In the genomic region with DNA sequence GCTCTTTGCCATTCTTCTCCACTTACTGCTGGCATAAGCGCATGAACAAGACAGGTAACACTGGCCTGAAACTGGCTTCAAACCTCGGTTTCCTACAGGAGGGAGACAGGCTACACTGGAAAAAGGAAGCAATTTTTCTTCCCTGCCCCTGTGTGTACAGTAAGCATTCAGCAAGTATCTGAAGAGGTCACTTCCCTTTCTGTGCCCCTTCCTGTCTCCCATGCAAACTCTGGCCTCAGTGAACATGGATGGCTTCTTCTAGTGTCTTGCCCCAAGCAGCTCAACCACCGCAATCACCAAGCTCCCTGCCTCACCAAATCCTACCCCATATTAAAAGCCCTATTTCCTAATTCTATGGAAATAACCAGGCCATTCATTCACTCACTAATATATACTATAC, we compare ENCODE assay signal across 18 cellular contexts. TPM values are rescaled to one million over a fixed set of nuclear protein-coding genes. Genes with fewer than 3 reads are reported as not detected.
DNase-seq lines count a peak whose midpoint lies in the region; ATAC-seq lines count a peak whose summit lies in the region.
"Had no signal": no experiment of that assay in that cellular context is flagged by ENCODE, and none has a peak within 500 bp of the region (broad histone marks: within the 10 kb centered on the region; RNA-seq: fewer than 3 reads in every experiment).

No MANE protein-coding gene starts in this region.

- no peak for ATAC-seq in activated T-helper 17 cell treated with anti-CD3 and anti-CD28 coated beads, Interleukin-2, amount 50 U/mL, for 72 hours (replicated peaks)
- no peak for ATAC-seq in GM18502 (IDR thresholded peaks at IDR 0.05; ENCODE audit: poor library complexity, unreplicated experiment)
- ATAC-seq in HG03460 (IDR thresholded peaks at IDR 0.05; ENCODE audit: unreplicated experiment) = no peak

- WGBS in trophoblast cell (ENCODE audit: extremely low coverage, insufficient coverage, insufficient read length) = no CpG with 5 or more reads among the region's 3 CpGs

- H3K27me3 ChIP-seq in trophoblast cell (ENCODE audit: insufficient read depth, low read length) = no peaks in the 10 kb centered on the region
- H3K27me3 ChIP-seq: testis had no signal

- peak overlapping the region; percentile 97 for H3K27ac Mint-ChIP-seq in activated T-helper 17 cell treated with anti-CD3 and anti-CD28 coated beads, Interleukin-2, amount 50 U/mL, for 72 hours
- H3K27ac Mint-ChIP-seq: immature natural killer cell had no signal

- peak; percentile 34 for DNase-seq in activated effector memory CD4-positive, alpha-beta T cell treated with anti-CD3 and anti-CD28 coated beads, Interleukin-2, amount 50 U/mL, for 16 hours
- DNase-seq in activated effector memory CD4-positive, alpha-beta T cell treated with Interleukin-2 at 50 U/mL for 16 hours = no peak
- DNase-seq in NOMO-1 treated with dmso at 0.1 percent for 144 hours (lab: John Stamatoyannopoulos, UW; ENCODE audit: unreplicated experiment) (peak; percentile 25), trophoblast cell (no peak), SK-N-DZ (ENCODE audit: low spot score) (no peak)
- DNase-seq: activated CD4-positive, alpha-beta T cell treated with anti-CD3 and anti-CD28 coated beads for 4 hours; activated gamma-delta T cell; caudate nucleus; immature natural killer cell; midbrain; NCI-H1092; NK-92 treated with Interleukin-12 subunit alpha and Interleukin-12 subunit beta, amount 100 ng/mL, for 24 hours; posterior cingulate gyrus; stimulated activated CD4-positive, alpha-beta T cell treated with anti-CD3 and anti-CD28 coated beads, Interleukin-12 subunit alpha, Interleukin-12 subunit beta, amount 100 ng/mL, for 4 hours; testis had no signal

- H3K27me3 Mint-ChIP-seq in activated T-helper 17 cell treated with anti-CD3 and anti-CD28 coated beads, Interleukin-2, amount 50 U/mL, for 72 hours = no peaks in the 10 kb centered on the region

- H3K4me3 ChIP-seq in trophoblast cell (ENCODE audit: low read depth, low read length) = no peak overlapping the region
- H3K4me3 ChIP-seq: testis had no signal

- no peak overlapping the region for H2AK5ac ChIP-seq in trophoblast cell (ENCODE audit: low read length)

- peaks cover 68% of the 10 kb centered on the region for H3K36me3 Mint-ChIP-seq in activated T-helper 17 cell treated with anti-CD3 and anti-CD28 coated beads, Interleukin-2, amount 50 U/mL, for 72 hours (ENCODE audit: low read depth)

- H3K9ac ChIP-seq in trophoblast cell (ENCODE audit: low read length) = peak overlapping the region; percentile 27

- H2BK120ac ChIP-seq in trophoblast cell (ENCODE audit: insufficient read depth, low read length, poor library complexity) = no peak overlapping the region

- H3K4ac ChIP-seq in trophoblast cell (ENCODE audit: low read depth, low read length) = peak overlapping the region; percentile 33

- no peak overlapping the region for H4K91ac ChIP-seq in trophoblast cell (ENCODE audit: low read depth, low read length)

- H4K12ac ChIP-seq in trophoblast cell (ENCODE audit: low read depth, low read length) = no peak overlapping the region

- H4K8ac ChIP-seq in trophoblast cell (ENCODE audit: low read depth, low read length) = no peak overlapping the region

- H3K79me1 ChIP-seq in trophoblast cell (ENCODE audit: low read length) = no peaks in the 10 kb centered on the region

- H2BK12ac ChIP-seq in trophoblast cell (ENCODE audit: low read length) = no peak overlapping the region

- H3K27ac ChIP-seq in trophoblast cell (ENCODE audit: low read depth, low read length) = no peak overlapping the region
- H3K27ac ChIP-seq: testis had no signal

- H3K9me3 Mint-ChIP-seq in activated T-helper 17 cell treated with anti-CD3 and anti-CD28 coated beads, Interleukin-2, amount 50 U/mL, for 72 hours = no peaks in the 10 kb centered on the region
- H3K9me3 Mint-ChIP-seq: immature natural killer cell had no signal

- peaks cover 6 to 13% of the 10 kb centered on the region in 2 experiments for H3K4me1 ChIP-seq in trophoblast cell (ENCODE audit: control insufficient read depth in 1 of 2, insufficient read depth in 2 of 2, low read length in 2 of 2)

- no peak overlapping the region for H2BK5ac ChIP-seq in trophoblast cell (ENCODE audit: low read depth, low read length, poor library complexity)

- no peaks in the 10 kb centered on the region for H3K9me3 ChIP-seq in trophoblast cell (ENCODE audit: insufficient read depth, low read depth, low read length)
- H3K9me3 ChIP-seq: testis had no signal

- no peak overlapping the region for H3K23ac ChIP-seq in trophoblast cell (ENCODE audit: low read length)

- peak overlapping the region; percentile 75 for H3K4me3 Mint-ChIP-seq in activated T-helper 17 cell treated with anti-CD3 and anti-CD28 coated beads, Interleukin-2, amount 50 U/mL, for 72 hours
- H3K4me3 Mint-ChIP-seq: immature natural killer cell had no signal

- H3K18ac ChIP-seq in trophoblast cell (ENCODE audit: low read length) = no peak overlapping the region

- peaks cover 11% of the 10 kb centered on the region for H3K79me2 ChIP-seq in trophoblast cell (ENCODE audit: control insufficient read depth, insufficient read depth, low read length, poor library complexity)

- H3K4me2 ChIP-seq in trophoblast cell (ENCODE audit: low read length) = no peak overlapping the region

- H3K4me1 Mint-ChIP-seq in activated T-helper 17 cell treated with anti-CD3 and anti-CD28 coated beads, Interleukin-2, amount 50 U/mL, for 72 hours = peaks cover 64% of the 10 kb centered on the region

- no peak overlapping the region for H3K14ac ChIP-seq in trophoblast cell (ENCODE audit: low read length)

- no peak overlapping the region for H2AFZ ChIP-seq in trophoblast cell (ENCODE audit: insufficient read depth, low read length, poor library complexity)

- peaks cover 9 to 10% of the 10 kb centered on the region in 2 experiments for H3K36me3 ChIP-seq in trophoblast cell (ENCODE audit: control insufficient read depth in 1 of 2, insufficient read depth in 2 of 2, low read length in 2 of 2)

RNA-seq across cellular contexts. Expression of gene SERINC5, which starts 42.4 kb away (rescaled TPM):
- 10 to 100 TPM; 50.7 to 76.7 TPM for total RNA-seq in activated T-helper 17 cell treated with anti-CD3 and anti-CD28 coated beads, Interleukin-2, amount 50 U/mL, for 72 hours
- polyA plus RNA-seq in trophoblast cell (2013) = 106 and 110 TPM in 2 replicates
- polyA plus RNA-seq in SK-N-DZ (2014; cell fraction: cytosol; rRNA removed) = 16.7 and 20.5 TPM in 2 replicates
- polyA plus RNA-seq in SK-N-DZ (2014; cell fraction: nucleus; rRNA removed) = 5.9 and 10.0 TPM in 2 replicates

Comparison
In these comparisons a context has a peak if more than half of its experiments do, and no peak if none do; other contexts are left out.
1. DNase-seq: peak in activated effector memory CD4-positive, alpha-beta T cell treated with anti-CD3 and anti-CD28 coated beads, Interleukin-2, amount 50 U/mL, for 16 hours (single experiment) and NOMO-1 treated with dmso at 0.1 percent for 144 hours (single experiment); none in activated effector memory CD4-positive, alpha-beta T cell treated with Interleukin-2 at 50 U/mL for 16 hours (single experiment), trophoblast cell (0 of 2) and SK-N-DZ (single experiment).